Comparison of ENCODE assay signal across 11 cellular contexts in genomic region chr2:127174977-127175376, GRCh38. TPM values are rescaled to one million over a fixed set of nuclear protein-coding genes. Genes with fewer than 3 reads are reported as not detected.
DNase-seq lines count a peak whose midpoint lies in the region; ATAC-seq, FAIRE-seq and TF ChIP-seq lines count a peak whose summit lies in the region.
"Had no signal": no experiment of that assay in that cellular context is flagged by ENCODE, and none has a peak within 500 bp of the region (broad histone marks: within the 10 kb centered on the region; RNA-seq: fewer than 3 reads in every experiment).

No MANE protein-coding gene starts in this region.

- H3K79me2 ChIP-seq in HepG2 (ENCODE audit: insufficient read depth, low read length), result no peaks in the 10 kb centered on the region
- H3K79me2 ChIP-seq in H9 (ENCODE audit: insufficient read depth, low read length), result no peaks in the 10 kb centered on the region

- FAIRE-seq in HepG2 (lab: Jason Lieb, UNC), result no peak

- TF ChIP-seq CTCF in choroid plexus epithelial cell (conservative IDR thresholded peaks at IDR 0.05; ENCODE audit: low read depth, low read length) (no peak), HepG2 (CRISPR knock-in tag; IDR thresholded peaks at IDR 0.05) (no peak), upper lobe of left lung (IDR thresholded peaks at IDR 0.05) (no peak), H9 (conservative IDR thresholded peaks at IDR 0.05) (no peak), WTC11 (IDR thresholded peaks at IDR 0.05) (no peak)

- no peak overlapping the region for H3K27ac ChIP-seq in HepG2 (ENCODE audit: extremely low read length, insufficient read depth, low read length)
- H3K27ac ChIP-seq in upper lobe of left lung, result no peak overlapping the region
- no peak overlapping the region for H3K27ac ChIP-seq in H9 (ENCODE audit: insufficient read length, low read depth, low read length)

- H4K20me1 ChIP-seq in HepG2 (ENCODE audit: insufficient read depth, low read length) (no peaks in the 10 kb centered on the region), H9 (ENCODE audit: control insufficient read depth, insufficient read depth, insufficient read length) (no peaks in the 10 kb centered on the region)

- no peak overlapping the region for H3T11ph ChIP-seq in H9 (ENCODE audit: low read length)

- H2BK20ac ChIP-seq in H9 (ENCODE audit: low read depth, low read length, poor library complexity, severe bottlenecking), result no peak overlapping the region

- H3K27me3 Mint-ChIP-seq in H9 (ENCODE audit: low read depth) (peaks cover 15% of the 10 kb centered on the region), WTC11 (ENCODE audit: low read depth) (no peaks in the 10 kb centered on the region; the same call in 1 of the 2 replicates)

- TF ChIP-seq EP300 in HepG2 (IDR thresholded peaks at IDR 0.05; ENCODE audit: low read depth in 2 of 2, low read length in 2 of 2), result no peak
- TF ChIP-seq EP300 in HepG2 (CRISPR knock-in tag; IDR thresholded peaks at IDR 0.05; ENCODE audit: borderline replicate concordance), result no peak
- TF ChIP-seq EP300 in upper lobe of left lung (IDR thresholded peaks at IDR 0.05), result no peak

- H2AFZ ChIP-seq in HepG2 (ENCODE audit: low read length) (no peak overlapping the region), H9 (ENCODE audit: low read length) (no peak overlapping the region)

- DNase-seq in NCI-H2107 treated with DMSO at 0.1 percent for 48 hours (lab: John Stamatoyannopoulos, UW; ENCODE audit: unreplicated experiment), result peak; percentile 3
- no peak for DNase-seq in NCI-H2107 (lab: John Stamatoyannopoulos, UW)
- peak; percentile 28 for DNase-seq in choroid plexus epithelial cell (ENCODE audit: low read depth)
- DNase-seq in HepG2 (ENCODE audit: low spot score), result no peak
- peak in 1 of 2 donors; percentile 15 for DNase-seq in upper lobe of left lung
- no peak for DNase-seq in H9
- no peak for DNase-seq in WTC11 (ENCODE audit: low spot score)
- DNase-seq: activated naive CD4-positive, alpha-beta T cell; NCI-H774 had no signal

- H3K18ac ChIP-seq in H9 (ENCODE audit: insufficient read length, low read depth, low read length), result no peak overlapping the region

- no peak for TF ChIP-seq POLR2A in HepG2 (IDR thresholded peaks at IDR 0.05; ENCODE audit: insufficient read depth in 1 of 2, low read depth in 2 of 2, low read length in 2 of 2)
- TF ChIP-seq POLR2A in upper lobe of left lung (IDR thresholded peaks at IDR 0.05), result no peak

- in situ Hi-C loops in HepG2 (cut with HindIII; ENCODE audit: extremely low pct_ligation_motif_present, low pct_unique_long_range_greater_than_20kb), result no loop called here

- no peaks in the 10 kb centered on the region for H3K9me3 ChIP-seq in HepG2 (ENCODE audit: low read length)
- no peaks in the 10 kb centered on the region for H3K9me3 ChIP-seq in upper lobe of left lung
- H3K9me3 ChIP-seq in H9 (ENCODE audit: control insufficient read depth, low read depth, low read length), result no peaks in the 10 kb centered on the region

- H3K9ac ChIP-seq in HepG2 (ENCODE audit: insufficient read depth, low read depth, low read length) (no peak overlapping the region), H9 (ENCODE audit: extremely low read depth, insufficient read length, low read length) (no peak overlapping the region)

- H3K4me1 ChIP-seq in HepG2 (ENCODE audit: insufficient read depth, low read length) (no peaks in the 10 kb centered on the region), upper lobe of left lung (peaks cover 3 to 12% (median 6%) of the 10 kb centered on the region in 4 donors), H9 (ENCODE audit: insufficient read depth, low read length) (peaks cover 2% of the 10 kb centered on the region; the same call in 1 of the 2 replicates)

- no peak overlapping the region for H3K4me2 ChIP-seq in HepG2 (ENCODE audit: low read depth, low read length)
- H3K4me2 ChIP-seq in H9 (ENCODE audit: insufficient read depth, insufficient read length, low read length), result no peak overlapping the region

- no peak for TF ChIP-seq RAD21 in HepG2 (CRISPR knock-in tag; IDR thresholded peaks at IDR 0.05)

- 34% methylated on average over 8 of the region's 8 CpGs for WGBS in HepG2 (ENCODE audit: low lambda C conversion rate)
- 49 to 57% methylated on average over 3 to 8 of the region's 8 CpGs for WGBS in upper lobe of left lung, 2 donors
- no CpG with 5 or more reads among the region's 8 CpGs for WGBS in H9 (ENCODE audit: extremely low coverage, insufficient read length, low lambda C conversion rate)

- ATAC-seq in HepG2 (peak; percentile 32; the same call in 2 of the 3 replicates), upper lobe of left lung (ENCODE audit: low FRiP score in 2 of 2) (peak; percentile 15 to 29), WTC11 (no peak), GM18867 (IDR thresholded peaks at IDR 0.05; ENCODE audit: unreplicated experiment) (no peak)

- H2BK5ac ChIP-seq in H9 (ENCODE audit: insufficient read length, low read length), result no peak overlapping the region

- no peak overlapping the region for H2BK15ac ChIP-seq in H9 (ENCODE audit: low read depth, low read length)

- H3K4me3 ChIP-seq in choroid plexus epithelial cell (ENCODE audit: low read depth, low read length), result no peak overlapping the region
- H3K4me3 ChIP-seq in HepG2 (replicated peaks in 1 of 3; ENCODE audit: insufficient read depth in 1 of 3, low read depth in 2 of 3, low read length in 3 of 3), result no peak overlapping the region
- no peak overlapping the region for H3K4me3 ChIP-seq in upper lobe of left lung

- no peak overlapping the region for H2AK5ac ChIP-seq in H9 (ENCODE audit: insufficient read length, low read length)

- BruUV-seq in HepG2 (replicated peaks; lab: Mats Ljungman, UMichigan), result no TSS peak

- H3K23ac ChIP-seq in H9 (ENCODE audit: insufficient read length, low read depth, low read length), result no peak overlapping the region

- no peak overlapping the region for H4K91ac ChIP-seq in H9 (ENCODE audit: insufficient read length, low read depth, low read length)

- intact Hi-C loops in HepG2 (cut with micrococcal nuclease; ENCODE audit: unreplicated experiment), result no loop called here

- H3K9me3 Mint-ChIP-seq in H9 (peaks cover 10 to 12% of the 10 kb centered on the region in 2 experiments; a peak in 4 of 5 replicates), WTC11 (peaks cover 15% of the 10 kb centered on the region)

- no peak overlapping the region for H2BK12ac ChIP-seq in H9 (ENCODE audit: insufficient read length, low read depth, low read length)

- no peak overlapping the region for H4K5ac ChIP-seq in H9 (ENCODE audit: insufficient read length, low read depth, low read length)

- no peak overlapping the region for H3K56ac ChIP-seq in H9 (ENCODE audit: insufficient read length, low read depth, low read length)

- H3K14ac ChIP-seq in H9 (ENCODE audit: insufficient read depth, low read length), result no peak overlapping the region

- H3K4me3 Mint-ChIP-seq in H9 (no peak overlapping the region), WTC11 (no peak overlapping the region)

- CTCF ChIA-PET in HepG2 (lab: Yijun Ruan, JAX; ENCODE audit: low intra/inter-chr PET ratio, low total read pairs) (no interaction called here), WTC11 (lab: Charles Lee) (interaction anchor here (1.0 to 3.8 kb wide), 5 partner anchors 10 to 125 kb away, joined by 3 to 34 read pairs (median 4); no protein-coding TSS in a partner anchor)

- H3K23me2 ChIP-seq in H9 (ENCODE audit: insufficient read length, low read depth, low read length, poor library complexity, severe bottlenecking), result no peaks in the 10 kb centered on the region

- H3K27ac Mint-ChIP-seq in H9 (no peak overlapping the region), WTC11 (no peak overlapping the region)

- POLR2A ChIA-PET in HepG2 (lab: Yijun Ruan, JAX), result no interaction called here
- POLR2A ChIA-PET in WTC11 (lab: Charles Lee), result no interaction called here

- peaks cover 0 to 45% of the 10 kb centered on the region in 2 experiments; a peak in 4 of 5 replicates for H3K27me3 ChIP-seq in HepG2 (ENCODE audit: control insufficient read depth in 1 of 2, insufficient read depth in 2 of 2, low read length in 2 of 2)
- H3K27me3 ChIP-seq in upper lobe of left lung, result no peaks in the 10 kb centered on the region
- H3K27me3 ChIP-seq in H9 (ENCODE audit: insufficient read depth, low read length), result no peaks in the 10 kb centered on the region

- no peaks in the 10 kb centered on the region for H3K79me1 ChIP-seq in H9 (ENCODE audit: insufficient read depth, low read depth, low read length, poor library complexity, severe bottlenecking)

- H2BK120ac ChIP-seq in H9 (ENCODE audit: low read depth, low read length, poor library complexity, severe bottlenecking), result no peak overlapping the region

- H3K36me3 Mint-ChIP-seq in H9 (ENCODE audit: insufficient read depth in 1 of 3, low read depth in 3 of 3), result peaks cover 0 to 3% (median 2%) of the 10 kb centered on the region in 3 experiments; a peak in 4 of 7 replicates
- peaks cover 9% of the 10 kb centered on the region for H3K36me3 Mint-ChIP-seq in WTC11

- no peak overlapping the region for H4K8ac ChIP-seq in H9 (replicated peaks; ENCODE audit: insufficient read length, low read depth, low read length)

- H3K4me1 Mint-ChIP-seq in H9 (peaks cover 13% of the 10 kb centered on the region in 2 experiments), WTC11 (peaks cover 12% of the 10 kb centered on the region)

- no peaks in the 10 kb centered on the region for H3K36me3 ChIP-seq in HepG2 (replicated peaks in 1 of 2; ENCODE audit: control insufficient read depth in 1 of 2, insufficient read depth in 2 of 2, low read length in 2 of 2)
- H3K36me3 ChIP-seq in upper lobe of left lung, result no peaks in the 10 kb centered on the region

- H3K4ac ChIP-seq in H9 (ENCODE audit: low read depth, low read length), result no peak overlapping the region

RNA-seq across cellular contexts. Expression of gene CYP27C1, which starts 45.1 kb away (rescaled TPM):
- total RNA-seq in HepG2 (2016; rRNA removed; fragmentation: Illumina TruSeq; extraction: Trizol) (not detected in 2 replicates), upper lobe of left lung (under 1 TPM in 4 of 6 donors, not detected in 2; 0.11 to 0.39 (median 0.14) TPM), H9 (2021) (2.3 TPM in 2 replicates), WTC11 (2021) (2.1 to 2.9 TPM (median 2.4 TPM) in 3 replicates)
- not detected in 2 replicates for total RNA-seq in HepG2 (2016; cell fraction: cytosol; rRNA removed; fragmentation: Illumina TruSeq; extraction: Trizol; ENCODE audit: low read depth)
- not detected in 2 replicates for total RNA-seq in HepG2 (2016; cell fraction: insoluble cytoplasmic fraction; rRNA removed; fragmentation: Illumina TruSeq; extraction: Trizol)
- not detected in 2 replicates for total RNA-seq in HepG2 (2016; cell fraction: membrane; rRNA removed; fragmentation: Illumina TruSeq; extraction: Trizol)
- not detected in 2 replicates for total RNA-seq in HepG2 (2016; cell fraction: nucleus; rRNA removed; fragmentation: Illumina TruSeq; extraction: Trizol)
- not detected in 2 replicates for polyA plus RNA-seq in HepG2 (2011; rRNA removed)
- polyA plus RNA-seq in HepG2 (2011; cell fraction: cytosol; rRNA removed), result not detected in 2 replicates
- polyA plus RNA-seq in HepG2 (2011; cell fraction: nucleus; rRNA removed), result not detected in 2 replicates
- not detected in 2 replicates for polyA plus RNA-seq in HepG2 (2012)
- not detected in 2 replicates for polyA plus RNA-seq in HepG2 (2016; cell fraction: cytosol; fragmentation: Illumina TruSeq; extraction: Trizol; ENCODE audit: low read depth)
- not detected in 2 replicates for polyA plus RNA-seq in HepG2 (2016; cell fraction: insoluble cytoplasmic fraction; fragmentation: Illumina TruSeq; extraction: Trizol; ENCODE audit: low read depth)
- polyA plus RNA-seq in HepG2 (2016; cell fraction: membrane; fragmentation: Illumina TruSeq; extraction: Trizol; ENCODE audit: low read depth), result not detected in 2 replicates
- not detected in 2 replicates for polyA plus RNA-seq in HepG2 (2016; cell fraction: nucleus; fragmentation: Illumina TruSeq; extraction: Trizol; ENCODE audit: insufficient read depth, low read depth)
- not detected in 2 replicates for polyA minus RNA-seq in HepG2 (2011; rRNA and poly(A)+ RNA removed; ENCODE audit: low replicate concordance)
- polyA minus RNA-seq in HepG2 (2011; cell fraction: cytosol; rRNA and poly(A)+ RNA removed), result not detected in 2 replicates
- polyA minus RNA-seq in HepG2 (2011; cell fraction: nucleus; rRNA and poly(A)+ RNA removed), result not detected in 2 replicates
- total RNA-seq: fibroblast of lung had no signal

Comparison
In these comparisons a context has a peak if more than half of its experiments do, and no peak if none do; other contexts are left out.
1. DNase-seq: peak in NCI-H2107 treated with DMSO at 0.1 percent for 48 hours (single experiment) and choroid plexus epithelial cell (single experiment); none in NCI-H2107 (single experiment), HepG2 (single experiment), H9 (single experiment) and WTC11 (single experiment).
2. ATAC-seq: peak in HepG2 (single experiment) and upper lobe of left lung (2 of 2); none in WTC11 (single experiment) and GM18867 (single experiment).